Comparison of ENCODE assay signal across 21 cellular contexts in genomic region chr4:76514087-76514486, GRCh38.
"Had no signal": no experiment of that assay in that cellular context is flagged by ENCODE, and none has a peak within 500 bp of the region (broad histone marks: within the 10 kb centered on the region; RNA-seq: fewer than 3 reads in every experiment).

No MANE protein-coding gene starts in this region.

- H3K27me3 ChIP-seq: colonic mucosa, esophagus muscularis mucosa, foreskin keratinocyte, gastroesophageal sphincter, heart left ventricle, left lung had no signal

- ATAC-seq: effector memory CD8-positive, alpha-beta T cell; foreskin keratinocyte; gastroesophageal sphincter; heart left ventricle; left cardiac atrium; left lung; left ventricle myocardium superior; lower lobe of right lung; mucosa of descending colon; naive thymus-derived CD8-positive, alpha-beta T cell had no signal

- H3K36me3 ChIP-seq: colonic mucosa, esophagus muscularis mucosa, gastroesophageal sphincter, heart left ventricle, left lung, lower lobe of right lung had no signal

- H3K27ac ChIP-seq: colonic mucosa, esophagus muscularis mucosa, foreskin keratinocyte, gastroesophageal sphincter, heart left ventricle, left lung, lower lobe of right lung had no signal

- FAIRE-seq: endothelial cell of umbilical vein, frontal cortex, islet of Langerhans, keratinocyte had no signal

- H3K4me3 ChIP-seq: colonic mucosa, esophagus muscularis mucosa, gastroesophageal sphincter, heart left ventricle, left lung, lower lobe of right lung, mucosa of descending colon had no signal

- H3K4me1 ChIP-seq: colonic mucosa, foreskin keratinocyte, lower lobe of right lung had no signal

- DNase-seq: colonic mucosa; cortex of kidney; effector CD8-positive, alpha-beta T cell; effector memory CD8-positive, alpha-beta T cell; foreskin keratinocyte; heart left ventricle; hippocampal formation; left cardiac atrium; left lung; left ventricle myocardium superior; lower lobe of right lung; mesenchymal stem cell; mucosa of descending colon; naive B cell; naive thymus-derived CD8-positive, alpha-beta T cell had no signal

- H3K9me3 ChIP-seq: colonic mucosa, esophagus muscularis mucosa, gastroesophageal sphincter, lower lobe of right lung, mucosa of descending colon had no signal
